8 cellular contexts compared by ENCODE assay signal in the genomic region with DNA sequence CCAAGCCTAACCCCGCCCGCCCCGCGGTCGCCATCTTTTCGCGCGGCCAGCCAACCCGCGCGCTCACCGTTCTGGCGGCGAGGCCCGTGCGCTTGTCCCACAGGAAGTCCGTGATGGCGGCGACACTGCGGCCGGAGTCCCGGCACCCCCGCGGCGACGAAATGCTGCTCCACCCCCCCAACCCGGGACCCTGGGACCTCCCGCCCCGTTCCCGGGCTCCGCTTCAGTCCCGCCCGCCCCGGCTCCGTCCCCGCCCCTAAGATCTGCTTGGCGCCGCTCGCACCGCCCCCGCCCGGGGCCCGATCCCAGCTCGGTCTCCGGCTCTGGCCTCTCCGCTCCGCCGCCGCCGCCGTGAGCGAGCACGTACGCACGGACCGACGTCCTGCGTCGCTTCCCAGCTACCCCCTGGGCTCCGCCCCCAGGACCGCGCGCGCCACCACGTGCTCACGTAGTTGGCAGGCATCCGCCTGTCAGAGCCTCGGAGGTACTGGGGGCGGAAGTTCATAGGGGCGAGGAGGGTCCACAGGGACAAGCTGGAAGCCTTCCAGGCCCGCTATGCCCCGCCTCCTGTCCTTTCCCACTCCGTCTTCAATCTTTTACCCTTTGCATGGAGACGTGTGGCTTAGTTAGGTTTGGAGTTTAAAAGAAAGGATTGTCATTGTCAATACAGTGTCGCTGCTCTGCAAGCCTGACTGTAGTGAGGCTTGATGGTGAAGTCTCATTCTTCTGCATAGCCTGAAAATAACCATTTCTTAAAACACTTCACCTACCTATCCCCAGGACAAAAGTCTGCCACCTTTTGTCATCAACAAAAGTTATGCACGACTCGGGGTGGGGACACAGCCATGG. TPM values are rescaled to one million over a fixed set of nuclear protein-coding genes. Genes with fewer than 3 reads are reported as not detected.
DNase-seq lines count a peak whose midpoint lies in the region; FAIRE-seq and TF ChIP-seq lines count a peak whose summit lies in the region.

CLK2 (minus strand) TSS at position 371 of the 849 bp plus-strand sequence. CDS start 2,527 bp downstream, outside the sequence.

- peak within 1 kb of the TSS; percentile 98 for H3K4me3 ChIP-seq in SK-N-MC
- peak within 1 kb of the TSS; percentile 72 to 94 for H3K4me3 ChIP-seq in neutrophil (ENCODE audit: low read depth in 1 of 2, low read length in 1 of 2)

- H3K9me3 ChIP-seq in SK-N-MC (ENCODE audit: low read depth, low read length) (no peaks in the 10 kb centered on the region), neutrophil (no peaks in the 10 kb centered on the region)

- H3K27me3 ChIP-seq in neutrophil, result peaks cover 14% of the 10 kb centered on the region

- TF ChIP-seq CTCF in HFFc6 (IDR thresholded peaks at IDR 0.05), result no peak; the same call in 1 of the 2 replicates
- TF ChIP-seq CTCF in neutrophil (IDR thresholded peaks at IDR 0.05), result peak; percentile 35

- peaks cover 33% of the 10 kb centered on the region for H3K4me1 Mint-ChIP-seq in HFFc6 (ENCODE audit: low read depth)
- H3K4me1 Mint-ChIP-seq in activated naive CD4-positive, alpha-beta T cell treated with anti-CD3 and anti-CD28 coated beads for 36 hours (ENCODE audit: low read depth), result peaks cover 43% of the 10 kb centered on the region

- intact Hi-C loops in activated naive CD4-positive, alpha-beta T cell treated with anti-CD3 and anti-CD28 coated beads for 36 hours (cut with micrococcal nuclease), result loop anchor here (1.0 to 10.0 kb wide), 9 partner anchors 11 to 701 kb away; partner anchors contain the start of genes ARHGEF2, ASH1L, ENTREP3 and FDPS

- H3K27me3 Mint-ChIP-seq in HFFc6 (ENCODE audit: insufficient read depth), result no peaks in the 10 kb centered on the region; the same call in 1 of the 2 replicates
- H3K27me3 Mint-ChIP-seq in activated naive CD4-positive, alpha-beta T cell treated with anti-CD3 and anti-CD28 coated beads for 36 hours (ENCODE audit: low read depth), result no peaks in the 10 kb centered on the region

- H3K4me1 ChIP-seq in neutrophil (ENCODE audit: control insufficient read depth in 1 of 2, insufficient read depth in 1 of 2, low read depth in 1 of 2, low read length in 1 of 2), result peaks cover 30 to 34% of the 10 kb centered on the region in 2 experiments

- H3K9ac ChIP-seq in SK-N-MC (ENCODE audit: insufficient read length), result peak within 1 kb of the TSS; percentile 92

- DNase-seq in GM03348 (ENCODE audit: low spot score) (peak; percentile 98), HFFc6 (peak; percentile 84), NCI-H1048 (lab: John Stamatoyannopoulos, UW) (peak; percentile 99), SK-N-MC (ENCODE audit: low read depth, low spot score) (peak; percentile 57), frontal cortex (ENCODE audit: low spot score in 2 of 2) (peak; percentile 95 to 96), substantia nigra (lab: John Stamatoyannopoulos, UW) (peak; percentile 37 to 97 (median 88))
- peak; percentile 97 for DNase-seq in activated naive CD4-positive, alpha-beta T cell treated with anti-CD3 and anti-CD28 coated beads for 36 hours

- H3K27ac ChIP-seq in SK-N-MC (peak within 1 kb of the TSS; percentile 84), neutrophil (peak within 1 kb of the TSS; percentile 94), substantia nigra (ENCODE audit: low read depth, low read length, poor library complexity, severe bottlenecking) (peak within 1 kb of the TSS; percentile 84)

- H3K36me3 Mint-ChIP-seq in HFFc6 (ENCODE audit: low read depth), result peaks cover 28% of the 10 kb centered on the region
- peaks cover 29% of the 10 kb centered on the region for H3K36me3 Mint-ChIP-seq in activated naive CD4-positive, alpha-beta T cell treated with anti-CD3 and anti-CD28 coated beads for 36 hours (ENCODE audit: low read depth)

- H3K36me3 ChIP-seq in SK-N-MC (ENCODE audit: insufficient read depth, low read length), result peaks cover 32% of the 10 kb centered on the region
- peaks cover 26% of the 10 kb centered on the region for H3K36me3 ChIP-seq in neutrophil

- FAIRE-seq in frontal cortex (lab: Jason Lieb, UNC), result no peak

- H3K27ac Mint-ChIP-seq in HFFc6, result peak within 1 kb of the TSS; percentile 90
- peak within 1 kb of the TSS; percentile 93 for H3K27ac Mint-ChIP-seq in activated naive CD4-positive, alpha-beta T cell treated with anti-CD3 and anti-CD28 coated beads for 36 hours

- H3K9me3 Mint-ChIP-seq in HFFc6, result no peaks in the 10 kb centered on the region
- H3K9me3 Mint-ChIP-seq in activated naive CD4-positive, alpha-beta T cell treated with anti-CD3 and anti-CD28 coated beads for 36 hours, result no peaks in the 10 kb centered on the region

- H3K4me3 Mint-ChIP-seq in HFFc6, result peak within 1 kb of the TSS; percentile 97
- H3K4me3 Mint-ChIP-seq in activated naive CD4-positive, alpha-beta T cell treated with anti-CD3 and anti-CD28 coated beads for 36 hours, result peak within 1 kb of the TSS; percentile 94

- CTCF ChIA-PET in activated naive CD4-positive, alpha-beta T cell treated with anti-CD3 and anti-CD28 coated beads for 36 hours (lab: Charles Lee), result interaction anchor here (0.7 to 4.3 kb wide), 8 partner anchors 10 to 188 kb away, joined by 3 to 26 read pairs (median 4); partner anchors contain the start of gene FDPS

RNA-seq across cellular contexts. Expression of gene CLK2, which starts in this region (rescaled TPM):
- total RNA-seq in HFFc6 (2021; fragmentation: NEBNext Ultra II Directional; extraction: Animal tissue kit (Norgen Biotek cat#: 25700)), result 10 to 100 TPM; 24.8 to 32.8 (median 30.0) TPM
- total RNA-seq in activated naive CD4-positive, alpha-beta T cell treated with anti-CD3 and anti-CD28 coated beads for 36 hours, result 10 to 100 TPM; 52.6 to 54.5 TPM
- total RNA-seq in frontal cortex, result 25.3 TPM

Comparison
In these comparisons a context has a peak if more than half of its experiments do, and no peak if none do; other contexts are left out.
1. Peak in every context shown above with its lines: DNase-seq, H3K4me3 ChIP-seq and H3K27ac ChIP-seq.